In genomic region chr7:47893238-47893637, GRCh38 we compare ENCODE assay signal across 13 cellular contexts. TPM values are rescaled to one million over a fixed set of nuclear protein-coding genes. Genes with fewer than 3 reads are reported as not detected.
DNase-seq lines count a peak whose midpoint lies in the region; ATAC-seq and TF ChIP-seq lines count a peak whose summit lies in the region.
"Had no signal": no experiment of that assay in that cellular context is flagged by ENCODE, and none has a peak within 500 bp of the region (broad histone marks: within the 10 kb centered on the region; RNA-seq: fewer than 3 reads in every experiment).

No MANE protein-coding gene starts in this region.

- no peak overlapping the region for H3K4me3 Mint-ChIP-seq in MCF 10A (ENCODE audit: unreplicated experiment)

- TF ChIP-seq CTCF in MCF 10A (IDR thresholded peaks at IDR 0.05; ENCODE audit: unreplicated experiment), result peak; percentile 11
- TF ChIP-seq CTCF in breast epithelium (IDR thresholded peaks at IDR 0.05), result no peak

- POLR2A ChIA-PET in MCF 10A (lab: Yijun Ruan, JAX), result no interaction called here

- intact Hi-C loops in MCF 10A (cut with micrococcal nuclease), result no loop called here
- intact Hi-C loops in breast epithelium (cut with DNase I; ENCODE audit: low total_unique reads), result no loop called here

- H3K27me3 Mint-ChIP-seq in MCF 10A (ENCODE audit: insufficient read depth, unreplicated experiment), result peaks cover 24% of the 10 kb centered on the region

- BruUV-seq in MCF 10A (replicated peaks; lab: Mats Ljungman, UMichigan), result no TSS peak

- CTCF ChIA-PET in MCF 10A (lab: Yijun Ruan, JAX), result interaction anchor here (0.6 kb wide), 3 partner anchors 13 to 1807 kb away, joined by 3 to 5 read pairs (median 4); no protein-coding TSS in a partner anchor

- no peaks in the 10 kb centered on the region for H3K36me3 ChIP-seq in breast epithelium
- H3K36me3 ChIP-seq: SJSA1 had no signal

- no peak overlapping the region for H3K27ac ChIP-seq in breast epithelium
- H3K27ac ChIP-seq: C4-2B, SJSA1 had no signal

- H3K9me3 Mint-ChIP-seq in MCF 10A (ENCODE audit: unreplicated experiment), result no peaks in the 10 kb centered on the region

- no peaks in the 10 kb centered on the region for H3K9me3 ChIP-seq in breast epithelium
- H3K9me3 ChIP-seq: SJSA1 had no signal

- H3K4me1 Mint-ChIP-seq in MCF 10A (ENCODE audit: insufficient read depth, unreplicated experiment), result no peaks in the 10 kb centered on the region

- no peak for TF ChIP-seq POLR2A in breast epithelium (IDR thresholded peaks at IDR 0.05)

- ATAC-seq in GM19463 (IDR thresholded peaks at IDR 0.05; ENCODE audit: unreplicated experiment), result no peak
- ATAC-seq in GM21367 (IDR thresholded peaks at IDR 0.05; ENCODE audit: unreplicated experiment), result no peak

- no peak overlapping the region for H3K4me3 ChIP-seq in breast epithelium
- H3K4me3 ChIP-seq: SJSA1 had no signal

- H3K4me1 ChIP-seq in breast epithelium, result no peaks in the 10 kb centered on the region

- in situ Hi-C loops in KBM-7 (cut with MboI; ENCODE audit: low pct_unique_long_range_greater_than_20kb, low sequenced_read_pairs), result no loop called here

- H3K27ac Mint-ChIP-seq in MCF 10A (ENCODE audit: low read depth, unreplicated experiment), result no peak overlapping the region

- peak; percentile 31 for DNase-seq in MCF 10A (ENCODE audit: unreplicated experiment)
- no peak for DNase-seq in breast epithelium (ENCODE audit: low spot score in 2 of 2)
- peak; percentile 6 for DNase-seq in KBM-7
- peak; percentile 70 for DNase-seq in ecto neural progenitor cell (ENCODE audit: low spot score)
- peak; percentile 30 for DNase-seq in stimulated activated CD8-positive, alpha-beta memory T cell treated with anti-CD3 and anti-CD28 coated beads, Interleukin-4, amount 100 ng/mL, for 48 hours
- no peak for DNase-seq in activated naive CD4-positive, alpha-beta T cell treated with anti-CD3 and anti-CD28 coated beads, Interleukin-2, amount 50 U/mL, for 16 hours
- DNase-seq: activated T-cell treated with anti-CD3 and anti-CD28 coated beads, Interleukin-2, amount 50 U/mL, for 1 hour; cerebellar nuclear complex; nucleus accumbens had no signal

- H3K27me3 ChIP-seq in breast epithelium, result no peaks in the 10 kb centered on the region
- H3K27me3 ChIP-seq: SJSA1 had no signal

- no peaks in the 10 kb centered on the region for H3K36me3 Mint-ChIP-seq in MCF 10A (ENCODE audit: insufficient read depth, unreplicated experiment)

RNA-seq across cellular contexts. Expression of gene PKD1L1, which starts 55.0 kb away (rescaled TPM):
- 0.25 TPM in 1 of 2 replicates, not detected in the other for total RNA-seq in MCF 10A (2022)
- under 1 TPM; 0.32 to 0.44 (median 0.33) TPM for total RNA-seq in breast epithelium

Comparison
In these comparisons a context has a peak if more than half of its experiments do, and no peak if none do; other contexts are left out.
1. DNase-seq: peak in MCF 10A (single experiment), KBM-7 (single experiment), ecto neural progenitor cell (single experiment) and stimulated activated CD8-positive, alpha-beta memory T cell treated with anti-CD3 and anti-CD28 coated beads, Interleukin-4, amount 100 ng/mL, for 48 hours (single experiment); none in breast epithelium (0 of 2) and activated naive CD4-positive, alpha-beta T cell treated with anti-CD3 and anti-CD28 coated beads, Interleukin-2, amount 50 U/mL, for 16 hours (single experiment).